In genomic region chr5:132211787-132212186, GRCh38 we compare ENCODE assay signal across 2 cellular contexts.
TF ChIP-seq lines count a peak whose summit lies in the region.

No MANE protein-coding gene starts in this region.

TF ChIP-seq in Ishikawa, 13 proteins besides CTCF, POLR2A, EP300 and RAD21:
- TF ChIP-seq TEAD4 (IDR thresholded peaks at IDR 0.05) (peak; percentile 49), FOXM1 (IDR thresholded peaks at IDR 0.05; ENCODE audit: borderline replicate concordance, low read depth) (no peak), MAX (IDR thresholded peaks at IDR 0.05) (no peak)

TF ChIP-seq in H1, 55 proteins besides CTCF, POLR2A, EP300 and RAD21:
- no peak for TF ChIP-seq JUND (IDR thresholded peaks at IDR 0.05; ENCODE audit: low read length)
- peak; percentile 66 for TF ChIP-seq TEAD4 (IDR thresholded peaks at IDR 0.05; ENCODE audit: low read depth, low read length)
